1 cellular context compared by ENCODE assay signal in the genomic region with DNA sequence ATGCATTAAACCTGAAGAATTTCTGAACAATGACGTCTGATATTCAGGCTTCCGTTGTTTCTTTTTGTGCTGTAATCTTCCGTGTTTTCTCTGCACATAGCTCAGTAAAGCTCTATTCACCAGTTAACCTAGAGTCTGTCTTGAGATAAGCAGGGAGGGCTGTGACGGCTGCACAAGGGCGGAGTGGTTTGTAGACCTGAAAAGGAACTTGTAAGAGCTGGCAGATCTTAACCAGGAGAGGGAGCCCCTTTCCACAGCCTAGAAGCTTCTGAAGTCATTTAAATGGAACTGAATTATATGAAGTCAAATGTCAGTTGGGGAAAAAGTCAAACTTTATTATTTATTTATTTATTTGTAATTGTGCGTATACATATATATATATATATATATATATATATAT.
TF ChIP-seq lines count a peak whose summit lies in the region.

No MANE protein-coding gene starts in this region.

TF ChIP-seq in SK-N-SH treated with all-trans-retinoic acid at 6 μM for 48 hours, 23 proteins besides CTCF, POLR2A, EP300 and RAD21 (continued from another document):
- TF ChIP-seq ISL1 (CRISPR knock-in tag; IDR thresholded peaks at IDR 0.05) (no peak), ZNF8 (CRISPR knock-in tag; IDR thresholded peaks at IDR 0.05) (no peak), ESRRG (CRISPR knock-in tag; IDR thresholded peaks at IDR 0.05) (no peak), ZNF70 (CRISPR knock-in tag; IDR thresholded peaks at IDR 0.05) (no peak), OSR1 (CRISPR knock-in tag; IDR thresholded peaks at IDR 0.05) (no peak), ARNTL (CRISPR knock-in tag; IDR thresholded peaks at IDR 0.05; ENCODE audit: borderline replicate concordance, low read depth) (no peak), TOX (CRISPR knock-in tag; IDR thresholded peaks at IDR 0.05; ENCODE audit: borderline replicate concordance) (no peak), CSDC2 (CRISPR knock-in tag; IDR thresholded peaks at IDR 0.05) (no peak), ZNF565 (CRISPR knock-in tag; conservative IDR thresholded peaks at IDR 0.05; ENCODE audit: low read depth) (no peak), RARB (CRISPR knock-in tag; IDR thresholded peaks at IDR 0.05) (no peak), ZFP3 (CRISPR knock-in tag; IDR thresholded peaks at IDR 0.05) (no peak)
- TF ChIP-seq, protein P1, sequence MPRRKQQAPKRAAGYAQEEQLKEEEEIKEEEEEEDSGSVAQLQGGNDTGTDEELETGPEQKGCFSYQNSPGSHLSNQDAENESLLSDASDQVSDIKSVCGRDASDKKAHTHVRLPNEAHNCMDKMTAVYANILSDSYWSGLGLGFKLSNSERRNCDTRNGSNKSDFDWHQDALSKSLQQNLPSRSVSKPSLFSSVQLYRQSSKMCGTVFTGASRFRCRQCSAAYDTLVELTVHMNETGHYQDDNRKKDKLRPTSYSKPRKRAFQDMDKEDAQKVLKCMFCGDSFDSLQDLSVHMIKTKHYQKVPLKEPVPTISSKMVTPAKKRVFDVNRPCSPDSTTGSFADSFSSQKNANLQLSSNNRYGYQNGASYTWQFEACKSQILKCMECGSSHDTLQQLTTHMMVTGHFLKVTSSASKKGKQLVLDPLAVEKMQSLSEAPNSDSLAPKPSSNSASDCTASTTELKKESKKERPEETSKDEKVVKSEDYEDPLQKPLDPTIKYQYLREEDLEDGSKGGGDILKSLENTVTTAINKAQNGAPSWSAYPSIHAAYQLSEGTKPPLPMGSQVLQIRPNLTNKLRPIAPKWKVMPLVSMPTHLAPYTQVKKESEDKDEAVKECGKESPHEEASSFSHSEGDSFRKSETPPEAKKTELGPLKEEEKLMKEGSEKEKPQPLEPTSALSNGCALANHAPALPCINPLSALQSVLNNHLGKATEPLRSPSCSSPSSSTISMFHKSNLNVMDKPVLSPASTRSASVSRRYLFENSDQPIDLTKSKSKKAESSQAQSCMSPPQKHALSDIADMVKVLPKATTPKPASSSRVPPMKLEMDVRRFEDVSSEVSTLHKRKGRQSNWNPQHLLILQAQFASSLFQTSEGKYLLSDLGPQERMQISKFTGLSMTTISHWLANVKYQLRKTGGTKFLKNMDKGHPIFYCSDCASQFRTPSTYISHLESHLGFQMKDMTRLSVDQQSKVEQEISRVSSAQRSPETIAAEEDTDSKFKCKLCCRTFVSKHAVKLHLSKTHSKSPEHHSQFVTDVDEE (CRISPR knock-in tag; IDR thresholded peaks at IDR 0.05), result no peak
- TF ChIP-seq, protein P2, sequence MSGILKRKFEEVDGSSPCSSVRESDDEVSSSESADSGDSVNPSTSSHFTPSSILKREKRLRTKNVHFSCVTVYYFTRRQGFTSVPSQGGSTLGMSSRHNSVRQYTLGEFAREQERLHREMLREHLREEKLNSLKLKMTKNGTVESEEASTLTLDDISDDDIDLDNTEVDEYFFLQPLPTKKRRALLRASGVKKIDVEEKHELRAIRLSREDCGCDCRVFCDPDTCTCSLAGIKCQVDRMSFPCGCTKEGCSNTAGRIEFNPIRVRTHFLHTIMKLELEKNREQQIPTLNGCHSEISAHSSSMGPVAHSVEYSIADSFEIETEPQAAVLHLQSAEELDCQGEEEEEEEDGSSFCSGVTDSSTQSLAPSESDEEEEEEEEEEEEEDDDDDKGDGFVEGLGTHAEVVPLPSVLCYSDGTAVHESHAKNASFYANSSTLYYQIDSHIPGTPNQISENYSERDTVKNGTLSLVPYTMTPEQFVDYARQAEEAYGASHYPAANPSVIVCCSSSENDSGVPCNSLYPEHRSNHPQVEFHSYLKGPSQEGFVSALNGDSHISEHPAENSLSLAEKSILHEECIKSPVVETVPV (CRISPR knock-in tag; IDR thresholded peaks at IDR 0.05), result no peak
